Comparison of ENCODE assay signal across 29 cellular contexts in genomic region chr3:159520638-159521037, GRCh38.
"Had no signal": no experiment of that assay in that cellular context is flagged by ENCODE, and none has a peak within 500 bp of the region (broad histone marks: within the 10 kb centered on the region; RNA-seq: fewer than 3 reads in every experiment).

No MANE protein-coding gene starts in this region.

- H3K27me3 Mint-ChIP-seq: stimulated activated memory B cell treated with anti-CD40 and anti-IgM and Interleukin-4, amounts not matched to agents 10 μg/mL and 1 μg/mL and 100 μg/mL, for 72 hours; stimulated activated naive CD8-positive, alpha-beta T cell treated with anti-CD3 and anti-CD28 coated beads, Interleukin-15, amount 100 ng/mL, for 72 hours; stimulated activated naive CD8-positive, alpha-beta T cell treated with anti-CD3 and anti-CD28 coated beads, Interleukin-15, Interleukin-2, amounts not matched to agents 100 ng/mL and 50 ng/mL, for 24 hours had no signal

- ATAC-seq: stimulated activated effector memory CD8-positive, alpha-beta T cell treated with anti-CD3 and anti-CD28 coated beads, Interleukin-12 subunit alpha, Interleukin-12 subunit beta, amount 100 ng/mL, for 72 hours; stimulated activated memory B cell treated with anti-CD40 and anti-IgM and Interleukin-4, amounts not matched to agents 10 μg/mL and 1 μg/mL and 100 μg/mL, for 72 hours; stimulated activated naive B cell treated with anti-CD40 and anti-IgM and Interleukin-4, amounts not matched to agents 10 μg/mL and 1 μg/mL and 100 μg/mL, for 72 hours; stimulated activated naive CD8-positive, alpha-beta T cell treated with anti-CD3 and anti-CD28 coated beads, Interleukin-15, amount 100 ng/mL, for 72 hours; stimulated activated naive CD8-positive, alpha-beta T cell treated with anti-CD3 and anti-CD28 coated beads, Interleukin-15, Interleukin-2, amounts not matched to agents 100 U/mL and 50 U/mL, for 24 hours; upper lobe of right lung had no signal

- H3K27me3 ChIP-seq: stomach, suprapubic skin, testis, thyroid gland, tibial artery, tibial nerve, transverse colon, upper lobe of left lung, upper lobe of right lung, uterus, vagina had no signal

- H3K27ac ChIP-seq: stomach, suprapubic skin, testis, thoracic aorta, thyroid gland, tibial artery, tibial nerve, transverse colon, upper lobe of left lung, upper lobe of right lung, uterus, vagina had no signal

- FAIRE-seq: urothelium cell line had no signal

- H3K9me3 Mint-ChIP-seq: stimulated activated memory B cell treated with anti-CD40 and anti-IgM and Interleukin-4, amounts not matched to agents 10 μg/mL and 1 μg/mL and 100 μg/mL, for 72 hours; stimulated activated naive B cell treated with anti-CD40 and anti-IgM and Interleukin-4, amounts not matched to agents 10 μg/mL and 1 μg/mL and 100 μg/mL, for 72 hours; stimulated activated naive CD8-positive, alpha-beta T cell treated with anti-CD3 and anti-CD28 coated beads, Interleukin-15, amount 100 ng/mL, for 72 hours; type B pancreatic cell had no signal

- DNase-seq: stimulated activated CD4-positive, alpha-beta T cell treated with anti-CD3 and anti-CD28 coated beads, Interleukin-2, amount 100 ng/mL, for 48 hours; stimulated activated CD4-positive, alpha-beta T cell treated with anti-CD3 and anti-CD28 coated beads, Interleukin-4, amount 100 ng/mL, for 1 hour; stimulated activated CD4-positive, alpha-beta T cell treated with anti-CD3 and anti-CD28 coated beads, Interleukin-4, amount 100 ng/mL, for 24 hours; stimulated activated CD4-positive, alpha-beta T cell treated with anti-CD3 and anti-CD28 coated beads, Interleukin-4, amount 100 ng/mL, for 4 hours; stimulated activated CD8-positive, alpha-beta memory T cell treated with anti-CD3 and anti-CD28 coated beads, Interleukin-4, amount 100 ng/mL, for 48 hours; stimulated activated naive B cell treated with anti-CD40 and anti-IgM and Interleukin-4, amounts not matched to agents 10 μg/mL and 1 μg/mL and 100 μg/mL, for 72 hours; stimulated activated naive CD4-positive, alpha-beta T cell; stimulated activated naive CD4-positive, alpha-beta T cell treated with Interleukin-2 at 50 U/mL for 16 hours; stimulated activated naive CD8-positive, alpha-beta T cell treated with anti-CD3 and anti-CD28 coated beads, Interleukin-15, amount 100 ng/mL, for 72 hours; stimulated activated naive CD8-positive, alpha-beta T cell treated with anti-CD3 and anti-CD28 coated beads, Interleukin-15, Interleukin-2, amounts not matched to agents 100 U/mL and 50 U/mL, for 24 hours; stomach; substantia nigra; testis; thyroid gland; tibial artery; transverse colon; trophoblast cell; upper lobe of left lung; upper lobe of right lung; uterus had no signal

- H3K4me1 Mint-ChIP-seq: stimulated activated effector memory CD8-positive, alpha-beta T cell treated with anti-CD3 and anti-CD28 coated beads, Interleukin-12 subunit alpha, Interleukin-12 subunit beta, amount 100 ng/mL, for 72 hours; stimulated activated memory B cell treated with anti-CD40 and anti-IgM and Interleukin-4, amounts not matched to agents 10 μg/mL and 1 μg/mL and 100 μg/mL, for 72 hours; stimulated activated naive B cell treated with anti-CD40 and anti-IgM and Interleukin-4, amounts not matched to agents 10 μg/mL and 1 μg/mL and 100 μg/mL, for 72 hours; stimulated activated naive CD8-positive, alpha-beta T cell treated with anti-CD3 and anti-CD28 coated beads, Interleukin-15, amount 100 ng/mL, for 72 hours had no signal

- H3K4me3 ChIP-seq: stomach, suprapubic skin, testis, thoracic aorta, thyroid gland, tibial artery, tibial nerve, transverse colon, upper lobe of left lung, upper lobe of right lung, uterus, vagina had no signal

- H3K9me3 ChIP-seq: stomach, suprapubic skin, testis, thoracic aorta, thyroid gland, tibial artery, tibial nerve, transverse colon, upper lobe of left lung, upper lobe of right lung, uterus, vagina had no signal

- H3K36me3 Mint-ChIP-seq: stimulated activated effector memory CD8-positive, alpha-beta T cell treated with anti-CD3 and anti-CD28 coated beads, Interleukin-12 subunit alpha, Interleukin-12 subunit beta, amount 100 ng/mL, for 72 hours; stimulated activated memory B cell treated with anti-CD40 and anti-IgM and Interleukin-4, amounts not matched to agents 10 μg/mL and 1 μg/mL and 100 μg/mL, for 72 hours; stimulated activated naive B cell treated with anti-CD40 and anti-IgM and Interleukin-4, amounts not matched to agents 10 μg/mL and 1 μg/mL and 100 μg/mL, for 72 hours; type B pancreatic cell had no signal

- H3K27ac Mint-ChIP-seq: stimulated activated effector memory CD8-positive, alpha-beta T cell treated with anti-CD3 and anti-CD28 coated beads, Interleukin-12 subunit alpha, Interleukin-12 subunit beta, amount 100 ng/mL, for 72 hours; stimulated activated memory B cell treated with anti-CD40 and anti-IgM and Interleukin-4, amounts not matched to agents 10 μg/mL and 1 μg/mL and 100 μg/mL, for 72 hours; stimulated activated naive B cell treated with anti-CD40 and anti-IgM and Interleukin-4, amounts not matched to agents 10 μg/mL and 1 μg/mL and 100 μg/mL, for 72 hours; stimulated activated naive CD8-positive, alpha-beta T cell treated with anti-CD3 and anti-CD28 coated beads, Interleukin-15, Interleukin-2, amounts not matched to agents 100 ng/mL and 50 ng/mL, for 24 hours; type B pancreatic cell had no signal

- H3K4me1 ChIP-seq: stomach, suprapubic skin, testis, thyroid gland, tibial artery, tibial nerve, transverse colon, upper lobe of left lung, upper lobe of right lung, uterus, vagina had no signal

- H3K4me3 Mint-ChIP-seq: stimulated activated effector memory CD8-positive, alpha-beta T cell treated with anti-CD3 and anti-CD28 coated beads, Interleukin-12 subunit alpha, Interleukin-12 subunit beta, amount 100 ng/mL, for 72 hours; stimulated activated memory B cell treated with anti-CD40 and anti-IgM and Interleukin-4, amounts not matched to agents 10 μg/mL and 1 μg/mL and 100 μg/mL, for 72 hours; stimulated activated naive B cell treated with anti-CD40 and anti-IgM and Interleukin-4, amounts not matched to agents 10 μg/mL and 1 μg/mL and 100 μg/mL, for 72 hours; stimulated activated naive CD8-positive, alpha-beta T cell treated with anti-CD3 and anti-CD28 coated beads, Interleukin-15, amount 100 ng/mL, for 72 hours; stimulated activated naive CD8-positive, alpha-beta T cell treated with anti-CD3 and anti-CD28 coated beads, Interleukin-15, Interleukin-2, amounts not matched to agents 100 ng/mL and 50 ng/mL, for 24 hours; type B pancreatic cell had no signal

- H3K36me3 ChIP-seq: stomach, suprapubic skin, thoracic aorta, thyroid gland, tibial artery, tibial nerve, transverse colon, upper lobe of left lung, upper lobe of right lung, uterus, vagina had no signal
